Comparison of ENCODE assay signal across 15 cellular contexts in genomic region chr15:81858586-81858985, GRCh38.
DNase-seq lines count a peak whose midpoint lies in the region; TF ChIP-seq lines count a peak whose summit lies in the region.
"Had no signal": no experiment of that assay in that cellular context is flagged by ENCODE, and none has a peak within 500 bp of the region (broad histone marks: within the 10 kb centered on the region; RNA-seq: fewer than 3 reads in every experiment).

No MANE protein-coding gene starts in this region.

- H3K79me2 ChIP-seq in MM.1S (ENCODE audit: low read length) = no peaks in the 10 kb centered on the region

- no peaks in the 10 kb centered on the region for H4K20me1 ChIP-seq in MM.1S (ENCODE audit: insufficient read depth, low read length)

- H3K4me2 ChIP-seq in MM.1S (ENCODE audit: low read depth, low read length) = no peak overlapping the region; the same call in 1 of the 2 replicates

- H3K4me3 ChIP-seq in MM.1S (ENCODE audit: low read length) = no peak overlapping the region

- peak overlapping the region; percentile 93; the same call in 1 of the 2 replicates for H3K27ac ChIP-seq in MM.1S (ENCODE audit: low read length)
- H3K27ac ChIP-seq in VCaP = peak overlapping the region; percentile 97
- H3K27ac ChIP-seq: HL-60 had no signal

- no peaks in the 10 kb centered on the region for H3K36me3 ChIP-seq in MM.1S (replicated peaks; ENCODE audit: insufficient read depth, low read length)

- H3K4me1 ChIP-seq in MM.1S (ENCODE audit: low read length) = peaks cover 31% of the 10 kb centered on the region

- no peaks in the 10 kb centered on the region for H3K9me2 ChIP-seq in MM.1S (replicated peaks; ENCODE audit: insufficient read depth, low read length)

- no peaks in the 10 kb centered on the region for H3K27me3 ChIP-seq in MM.1S (replicated peaks; ENCODE audit: insufficient read depth, low read length)

- peaks cover 13% of the 10 kb centered on the region for H3K36me3 Mint-ChIP-seq in progenitor cell of endocrine pancreas (ENCODE audit: insufficient read depth)
- H3K36me3 Mint-ChIP-seq in activated naive CD8-positive, alpha-beta T cell treated with anti-CD3 and anti-CD28 coated beads for 36 hours = no peaks in the 10 kb centered on the region
- H3K36me3 Mint-ChIP-seq: CD4-positive, alpha-beta memory T cell had no signal

- TF ChIP-seq CTCF in MM.1S (IDR thresholded peaks at IDR 0.05; ENCODE audit: low read length) (no peak), VCaP (conservative IDR thresholded peaks at IDR 0.05) (no peak), progenitor cell of endocrine pancreas (IDR thresholded peaks at IDR 0.05; ENCODE audit: unreplicated experiment) (no peak)

- H3K27ac Mint-ChIP-seq in progenitor cell of endocrine pancreas = peak overlapping the region; percentile 76
- H3K27ac Mint-ChIP-seq in activated naive CD8-positive, alpha-beta T cell treated with anti-CD3 and anti-CD28 coated beads for 36 hours = no peak overlapping the region
- H3K27ac Mint-ChIP-seq: B cell; CD4-positive, alpha-beta memory T cell; HFFc6 had no signal

- DNase-seq in NCI-H2171 treated with DMSO at 0.1 percent for 48 hours (lab: John Stamatoyannopoulos, UW) = peak; percentile 22
- DNase-seq in NCI-H2171 (lab: John Stamatoyannopoulos, UW) = no peak
- peak; percentile 14 for DNase-seq in MM.1S
- no peak for DNase-seq in progenitor cell of endocrine pancreas (ENCODE audit: low spot score, unreplicated experiment)
- no peak for DNase-seq in stimulated activated CD4-positive, alpha-beta T cell treated with anti-CD3 and anti-CD28 coated beads, Interleukin-2, amount 100 ng/mL, for 24 hours
- no peak for DNase-seq in activated naive CD8-positive, alpha-beta T cell treated with anti-CD3 and anti-CD28 coated beads for 36 hours
- DNase-seq: C1 segment of cervical spinal cord; CD4-positive, alpha-beta memory T cell; DMS79; EL; HCEC 1CT; HFFc6 had no signal

- no peaks in the 10 kb centered on the region for H3K9me3 ChIP-seq in MM.1S (replicated peaks; ENCODE audit: insufficient read depth, low read length)

- no peak overlapping the region for H3K4me3 Mint-ChIP-seq in progenitor cell of endocrine pancreas (ENCODE audit: low read depth)
- H3K4me3 Mint-ChIP-seq in activated naive CD8-positive, alpha-beta T cell treated with anti-CD3 and anti-CD28 coated beads for 36 hours = no peak overlapping the region
- H3K4me3 Mint-ChIP-seq: B cell; CD4-positive, alpha-beta memory T cell; HFFc6 had no signal

- H3K27me3 Mint-ChIP-seq in progenitor cell of endocrine pancreas = no peaks in the 10 kb centered on the region
- H3K27me3 Mint-ChIP-seq in activated naive CD8-positive, alpha-beta T cell treated with anti-CD3 and anti-CD28 coated beads for 36 hours = peaks cover 4% of the 10 kb centered on the region

- H3K9me3 Mint-ChIP-seq in progenitor cell of endocrine pancreas (ENCODE audit: low read depth) = peaks cover 6% of the 10 kb centered on the region
- no peaks in the 10 kb centered on the region for H3K9me3 Mint-ChIP-seq in activated naive CD8-positive, alpha-beta T cell treated with anti-CD3 and anti-CD28 coated beads for 36 hours
- H3K9me3 Mint-ChIP-seq: CD4-positive, alpha-beta memory T cell had no signal

- H3K4me1 Mint-ChIP-seq in progenitor cell of endocrine pancreas (ENCODE audit: low read depth) = peaks cover 29% of the 10 kb centered on the region
- H3K4me1 Mint-ChIP-seq in activated naive CD8-positive, alpha-beta T cell treated with anti-CD3 and anti-CD28 coated beads for 36 hours = no peaks in the 10 kb centered on the region
- H3K4me1 Mint-ChIP-seq: CD4-positive, alpha-beta memory T cell had no signal

- H3K9ac ChIP-seq in MM.1S (ENCODE audit: low read length) = no peak overlapping the region

- H2AFZ ChIP-seq in MM.1S (ENCODE audit: low read length) = peak overlapping the region; percentile 63

- H3F3A ChIP-seq in MM.1S (ENCODE audit: insufficient read depth, low read length) = peaks cover 26% of the 10 kb centered on the region

Comparison
In these comparisons a context has a peak if more than half of its experiments do, and no peak if none do; other contexts are left out.
1. DNase-seq: peak in NCI-H2171 treated with DMSO at 0.1 percent for 48 hours (single experiment) and MM.1S (single experiment); none in NCI-H2171 (single experiment), progenitor cell of endocrine pancreas (single experiment), stimulated activated CD4-positive, alpha-beta T cell treated with anti-CD3 and anti-CD28 coated beads, Interleukin-2, amount 100 ng/mL, for 24 hours (0 of 2) and activated naive CD8-positive, alpha-beta T cell treated with anti-CD3 and anti-CD28 coated beads for 36 hours (single experiment).